1 cellular context compared by ENCODE assay signal in the genomic region with DNA sequence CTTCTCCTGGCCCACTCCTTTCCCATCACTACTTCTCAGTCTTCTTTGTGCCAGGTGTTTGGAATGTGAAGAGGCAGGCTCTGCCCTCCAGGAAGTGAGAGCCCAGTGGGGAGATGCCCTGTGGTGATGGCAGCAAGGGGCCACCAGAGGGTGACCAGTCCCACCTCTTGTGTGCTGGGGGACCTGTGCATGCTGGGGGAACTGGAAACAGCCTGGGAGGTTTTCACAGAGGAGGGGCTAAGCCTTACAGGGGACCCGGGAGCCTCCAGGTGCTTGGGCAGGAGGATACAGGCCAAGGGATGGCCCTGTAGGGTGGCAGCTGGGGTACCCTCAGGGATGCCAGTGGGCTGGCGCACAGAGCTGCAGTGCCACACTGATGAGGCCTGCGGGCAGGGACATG.
TF ChIP-seq lines count a peak whose summit lies in the region.

No MANE protein-coding gene starts in this region.

TF ChIP-seq in endothelial cell of umbilical vein, 7 proteins besides CTCF, POLR2A, EP300 and RAD21 (continued from another document):
- TF ChIP-seq POLR2AphosphoS5 (IDR thresholded peaks at IDR 0.05; ENCODE audit: insufficient read depth, low read depth, low read length) (no peak), EZH2 (IDR thresholded peaks at IDR 0.05; ENCODE audit: borderline replicate concordance, low read depth, low read length, severe bottlenecking) (no peak), FOS (IDR thresholded peaks at IDR 0.05; ENCODE audit: borderline replicate concordance, insufficient read depth, low read length) (no peak), MYC (IDR thresholded peaks at IDR 0.05; ENCODE audit: low read depth, low read length) (no peak)
- TF ChIP-seq, protein P1, sequence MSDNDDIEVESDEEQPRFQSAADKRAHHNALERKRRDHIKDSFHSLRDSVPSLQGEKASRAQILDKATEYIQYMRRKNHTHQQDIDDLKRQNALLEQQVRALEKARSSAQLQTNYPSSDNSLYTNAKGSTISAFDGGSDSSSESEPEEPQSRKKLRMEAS (IDR thresholded peaks at IDR 0.05; ENCODE audit: insufficient read depth, insufficient read length): no peak
